1 cellular context compared by ENCODE assay signal in genomic region chr13:20684041-20684440, GRCh38.
TF ChIP-seq lines count a peak whose summit lies in the region.

No MANE protein-coding gene starts in this region.

TF ChIP-seq in WTC11, 78 proteins besides CTCF, POLR2A, EP300 and RAD21 (continued from another document):
- TF ChIP-seq USF2 (CRISPR knock-in tag; IDR thresholded peaks at IDR 0.05): no peak
- TF ChIP-seq AFF4 (CRISPR knock-in tag; IDR thresholded peaks at IDR 0.05; ENCODE audit: borderline replicate concordance): no peak
TF ChIP-seq in WTC11: peak in this region for 0.
